1 cellular context compared by ENCODE assay signal in the genomic region with DNA sequence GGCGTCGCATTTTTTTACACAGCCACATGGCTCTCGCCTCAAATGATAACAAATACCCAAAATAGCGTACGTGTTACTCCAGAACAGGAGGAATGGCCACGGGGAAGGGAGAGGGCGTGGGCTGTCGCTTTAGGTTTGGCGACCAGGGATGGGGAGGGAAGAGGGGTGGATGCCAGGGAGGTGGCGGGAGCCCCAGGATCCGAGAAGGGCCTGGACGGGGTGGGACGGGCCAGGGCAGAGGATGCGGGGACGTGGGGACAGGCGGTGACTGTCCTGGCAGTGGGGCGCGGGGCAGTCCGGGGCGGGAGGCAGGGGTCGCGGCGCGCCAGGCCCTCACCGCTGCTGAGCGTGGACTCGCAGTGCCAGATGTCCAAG.
TF ChIP-seq lines count a peak whose summit lies in the region.

No MANE protein-coding gene starts in this region.

TF ChIP-seq in A549, 52 proteins besides CTCF, POLR2A, EP300 and RAD21 (continued from another document):
- no peak for TF ChIP-seq BHLHE40 (IDR thresholded peaks at IDR 0.05; ENCODE audit: low read depth, low read length)
- no peak for TF ChIP-seq CBX8 (IDR thresholded peaks at IDR 0.05)
- no peak for TF ChIP-seq JUNB (IDR thresholded peaks at IDR 0.05)
- no peak for TF ChIP-seq CHD2 (IDR thresholded peaks at IDR 0.05; ENCODE audit: low read length, partially characterized antibody)
- TF ChIP-seq, protein P1, sequence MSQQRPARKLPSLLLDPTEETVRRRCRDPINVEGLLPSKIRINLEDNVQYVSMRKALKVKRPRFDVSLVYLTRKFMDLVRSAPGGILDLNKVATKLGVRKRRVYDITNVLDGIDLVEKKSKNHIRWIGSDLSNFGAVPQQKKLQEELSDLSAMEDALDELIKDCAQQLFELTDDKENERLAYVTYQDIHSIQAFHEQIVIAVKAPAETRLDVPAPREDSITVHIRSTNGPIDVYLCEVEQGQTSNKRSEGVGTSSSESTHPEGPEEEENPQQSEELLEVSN (IDR thresholded peaks at IDR 0.05; ENCODE audit: borderline replicate concordance, low read depth), result no peak
- no peak for TF ChIP-seq ZNF302 (CRISPR knock-in tag; IDR thresholded peaks at IDR 0.05)
- no peak for TF ChIP-seq SREBF2 (IDR thresholded peaks at IDR 0.05)
- no peak for TF ChIP-seq TFCP2L1 (CRISPR knock-in tag; IDR thresholded peaks at IDR 0.05)
- TF ChIP-seq, protein P2, sequence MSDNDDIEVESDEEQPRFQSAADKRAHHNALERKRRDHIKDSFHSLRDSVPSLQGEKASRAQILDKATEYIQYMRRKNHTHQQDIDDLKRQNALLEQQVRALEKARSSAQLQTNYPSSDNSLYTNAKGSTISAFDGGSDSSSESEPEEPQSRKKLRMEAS (IDR thresholded peaks at IDR 0.05), result no peak
- TF ChIP-seq HOXA7 (CRISPR knock-in tag; IDR thresholded peaks at IDR 0.05), result no peak
- TF ChIP-seq, protein P3, sequence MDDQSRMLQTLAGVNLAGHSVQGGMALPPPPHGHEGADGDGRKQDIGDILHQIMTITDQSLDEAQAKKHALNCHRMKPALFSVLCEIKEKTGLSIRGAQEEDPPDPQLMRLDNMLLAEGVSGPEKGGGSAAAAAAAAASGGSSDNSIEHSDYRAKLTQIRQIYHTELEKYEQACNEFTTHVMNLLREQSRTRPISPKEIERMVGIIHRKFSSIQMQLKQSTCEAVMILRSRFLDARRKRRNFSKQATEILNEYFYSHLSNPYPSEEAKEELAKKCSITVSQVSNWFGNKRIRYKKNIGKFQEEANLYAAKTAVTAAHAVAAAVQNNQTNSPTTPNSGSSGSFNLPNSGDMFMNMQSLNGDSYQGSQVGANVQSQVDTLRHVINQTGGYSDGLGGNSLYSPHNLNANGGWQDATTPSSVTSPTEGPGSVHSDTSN (IDR thresholded peaks at IDR 0.05), result no peak
- TF ChIP-seq NR3C1 (IDR thresholded peaks at IDR 0.05), result no peak
- TF ChIP-seq NFE2L2 (conservative IDR thresholded peaks at IDR 0.05; ENCODE audit: low read length), result no peak
TF ChIP-seq in A549: peak in this region for 0.
